ENCODE assay signal across 28 cellular contexts in genomic region chr2:105924932-105925331, GRCh38.
"Had no signal": no experiment of that assay in that cellular context is flagged by ENCODE, and none has a peak within 500 bp of the region (broad histone marks: within the 10 kb centered on the region; RNA-seq: fewer than 3 reads in every experiment).

No MANE protein-coding gene starts in this region.

- H3K27ac Mint-ChIP-seq: activated CD8-positive, alpha-beta T cell treated with anti-CD3 and anti-CD28 coated beads, Interleukin-2, amount 10 ng/mL, durations not matched to agents 7 days and 5 days; activated naive CD4-positive, alpha-beta T cell treated with anti-CD3 and anti-CD28 coated beads, Interleukin-2, amount 10 ng/mL, durations not matched to agents 7 days and 5 days; activated T-cell treated with anti-CD3 and anti-CD28 coated beads, Interleukin-2, amount 50 U/mL, for 72 hours; activated T-helper 2 cell treated with anti-CD3 and anti-CD28 coated beads, Interferon-gamma antibody, Interleukin-2, Interleukin-4, amounts not matched to agents 10 μg/mL and 5 μg/mL and 100 μg/mL, durations not matched to agents 14 hours and 24 hours and 36 hours; T-helper 1 cell treated with Interleukin-12 subunit alpha and Interleukin-12 subunit beta and Interleukin-4 antibody, amounts not matched to agents 30 μg/mL and 1 μg/mL, for 36 hours; WTC11 had no signal

- H3K9me3 ChIP-seq: breast epithelium, MG63, Peyer's patch had no signal

- H3K27me3 Mint-ChIP-seq: activated naive CD4-positive, alpha-beta T cell treated with anti-CD3 and anti-CD28 coated beads, Interleukin-2, amount 10 ng/mL, durations not matched to agents 7 days and 5 days; activated naive CD8-positive, alpha-beta T cell treated with anti-CD3 and anti-CD28 coated beads, Interleukin-2, amount 10 ng/mL, durations not matched to agents 7 days and 5 days had no signal

- H3K27me3 ChIP-seq: breast epithelium, MG63, Peyer's patch, SJSA1 had no signal

- H3K4me3 Mint-ChIP-seq: activated CD8-positive, alpha-beta T cell treated with anti-CD3 and anti-CD28 coated beads, Interleukin-2, amount 10 ng/mL, durations not matched to agents 7 days and 5 days; activated naive CD4-positive, alpha-beta T cell treated with anti-CD3 and anti-CD28 coated beads, Interleukin-2, amount 10 ng/mL, durations not matched to agents 7 days and 5 days; activated naive CD8-positive, alpha-beta T cell treated with anti-CD3 and anti-CD28 coated beads, Interleukin-2, amount 10 ng/mL, durations not matched to agents 7 days and 5 days; activated T-cell treated with anti-CD3 and anti-CD28 coated beads, Interleukin-2, amount 50 U/mL, for 72 hours; T-helper 1 cell treated with Interleukin-12 subunit alpha and Interleukin-12 subunit beta and Interleukin-4 antibody, amounts not matched to agents 30 μg/mL and 1 μg/mL, for 36 hours; WTC11 had no signal

- H3K4me3 ChIP-seq: breast epithelium, MG63, Peyer's patch, SJSA1 had no signal

- H3K36me3 ChIP-seq: breast epithelium, MG63, Peyer's patch, SJSA1 had no signal

- H3K27ac ChIP-seq: breast epithelium, Peyer's patch, SJSA1 had no signal

- H3K4me1 ChIP-seq: breast epithelium, Peyer's patch, SJSA1 had no signal

- DNase-seq: activated CD4-positive, alpha-beta T cell treated with anti-CD3 and anti-CD28 coated beads for 48 hours; activated CD4-positive, alpha-beta T cell treated with anti-CD3 and anti-CD28 coated beads, Interleukin-2, amount 50 U/mL, for 4 hours; activated CD4-positive, CD25-positive, alpha-beta regulatory T cell treated with anti-CD3 and anti-CD28 coated beads, Interleukin-2, amount 50 U/mL, for 72 hours; activated CD8-positive, alpha-beta T cell treated with anti-CD3 and anti-CD28 coated beads, Interleukin-2, amount 10 ng/mL, durations not matched to agents 7 days and 5 days; activated gamma-delta T cell treated with Interleukin-2 at 50 U/mL for 16 hours; activated naive CD4-positive, alpha-beta T cell treated with anti-CD3 and anti-CD28 coated beads, Interleukin-2, amount 10 ng/mL, durations not matched to agents 7 days and 5 days; activated naive CD8-positive, alpha-beta T cell treated with anti-CD3 and anti-CD28 coated beads, Interleukin-2, amount 10 ng/mL, durations not matched to agents 7 days and 5 days; activated T-cell treated with anti-CD3 and anti-CD28 coated beads, Interleukin-2, amount 50 U/mL, for 72 hours; aorta; central memory CD4-positive, alpha-beta T cell; MG63; MV-4-11; NCI-H1417 treated with DMSO at 0.1 percent for 48 hours; NCI-H1694; NCI-H2029; NCI-H345; NCI-H510A; NCI-H69; Peyer's patch; SHP77; SW 1271; T-helper 9 cell had no signal

- ATAC-seq: activated CD8-positive, alpha-beta T cell treated with anti-CD3 and anti-CD28 coated beads, Interleukin-2, amount 10 ng/mL, durations not matched to agents 7 days and 5 days; activated T-cell treated with anti-CD3 and anti-CD28 coated beads, Interleukin-2, amount 50 U/mL, for 72 hours; SK-N-SH treated with all-trans-retinoic acid at 6 μM for 48 hours; WTC11 had no signal
